ENCODE assay signal across 15 cellular contexts in the genomic region with DNA sequence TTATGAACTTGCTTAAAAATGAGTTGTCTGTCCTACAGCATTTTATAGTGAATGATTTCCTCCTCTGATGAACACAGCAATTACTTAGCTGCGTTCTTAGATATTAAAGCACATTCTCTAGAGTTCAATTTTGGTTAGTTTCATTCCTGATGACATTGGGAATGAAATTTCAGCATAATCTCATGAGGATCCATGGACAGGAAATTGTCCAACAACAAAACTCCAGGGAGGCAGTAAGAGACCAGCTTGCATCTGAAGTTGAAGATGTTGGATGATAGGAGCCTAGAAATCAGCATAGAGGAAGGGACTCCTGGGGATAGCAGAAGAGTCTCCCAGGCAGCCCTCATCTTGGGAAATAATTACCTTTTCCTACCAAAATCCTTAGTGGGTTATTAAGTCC.
DNase-seq lines count a peak whose midpoint lies in the region; ATAC-seq, FAIRE-seq and TF ChIP-seq lines count a peak whose summit lies in the region.
"Had no signal": no experiment of that assay in that cellular context is flagged by ENCODE, and none has a peak within 500 bp of the region (broad histone marks: within the 10 kb centered on the region; RNA-seq: fewer than 3 reads in every experiment).

No MANE protein-coding gene starts in this region.

- no peak for DNase-seq in activated CD4-positive, alpha-beta T cell treated with anti-CD3 and anti-CD28 coated beads for 36 hours
- no peak for DNase-seq in activated CD4-positive, alpha-beta T cell treated with anti-CD3 and anti-CD28 coated beads for 48 hours
- peak; percentile 31 for DNase-seq in GM04503 (ENCODE audit: low read depth)
- no peak for DNase-seq in natural killer cell
- no peak for DNase-seq in H54 (ENCODE audit: insufficient read length, low spot score)
- DNase-seq: activated CD8-positive, alpha-beta memory T cell treated with anti-CD3 and anti-CD28 coated beads, Interleukin-2, amount 50 U/mL, for 4 hours; adrenal gland; caudate nucleus; effector memory CD4-positive, alpha-beta T cell; H9; NCI-H1694 treated with DMSO at 0.1 percent for 48 hours; stimulated activated CD4-positive, alpha-beta T cell treated with anti-CD3 and anti-CD28 coated beads, Interleukin-4, amount 100 ng/mL, for 4 hours had no signal

- TF ChIP-seq POLR2A in H54 (IDR thresholded peaks at IDR 0.05; ENCODE audit: low read depth, low read length) = no peak

- H3K4me3 Mint-ChIP-seq in activated CD4-positive, alpha-beta T cell treated with anti-CD3 and anti-CD28 coated beads for 36 hours = no peak overlapping the region
- H3K4me3 Mint-ChIP-seq in activated T-helper 17 cell treated with anti-CD3 and anti-CD28 coated beads, Interleukin-2, amount 50 U/mL, for 72 hours = peak overlapping the region; percentile 69
- H3K4me3 Mint-ChIP-seq in natural killer cell = no peak overlapping the region
- H3K4me3 Mint-ChIP-seq: H9 had no signal

- peak overlapping the region; percentile 89 for H3K27ac Mint-ChIP-seq in activated CD4-positive, alpha-beta T cell treated with anti-CD3 and anti-CD28 coated beads for 36 hours
- peak overlapping the region; percentile 97 for H3K27ac Mint-ChIP-seq in activated T-helper 17 cell treated with anti-CD3 and anti-CD28 coated beads, Interleukin-2, amount 50 U/mL, for 72 hours
- peak overlapping the region; percentile 87 to 89 for H3K27ac Mint-ChIP-seq in natural killer cell
- H3K27ac Mint-ChIP-seq: H9 had no signal

- POLR2A ChIA-PET in activated CD4-positive, alpha-beta T cell treated with anti-CD3 and anti-CD28 coated beads for 36 hours (lab: Charles Lee) = interaction anchor here (0.8 to 1.4 kb wide), 2 partner anchors 15 to 117 kb away, joined by 3 read pairs; no protein-coding TSS in a partner anchor

- ATAC-seq in activated CD4-positive, alpha-beta T cell treated with anti-CD3 and anti-CD28 coated beads for 36 hours = no peak
- no peak for ATAC-seq in activated T-helper 17 cell treated with anti-CD3 and anti-CD28 coated beads, Interleukin-2, amount 50 U/mL, for 72 hours (replicated peaks)
- ATAC-seq in natural killer cell (no peak), HG03354 (IDR thresholded peaks at IDR 0.05; ENCODE audit: poor library complexity, severe bottlenecking, unreplicated experiment) (no peak), GM19035 (IDR thresholded peaks at IDR 0.05; ENCODE audit: unreplicated experiment) (no peak)

- H3K27me3 Mint-ChIP-seq in activated CD4-positive, alpha-beta T cell treated with anti-CD3 and anti-CD28 coated beads for 36 hours = no peaks in the 10 kb centered on the region
- no peaks in the 10 kb centered on the region for H3K27me3 Mint-ChIP-seq in activated T-helper 17 cell treated with anti-CD3 and anti-CD28 coated beads, Interleukin-2, amount 50 U/mL, for 72 hours
- H3K27me3 Mint-ChIP-seq in natural killer cell (ENCODE audit: low read depth in 2 of 2) = no peaks in the 10 kb centered on the region

- H3K9me3 Mint-ChIP-seq in activated CD4-positive, alpha-beta T cell treated with anti-CD3 and anti-CD28 coated beads for 36 hours (ENCODE audit: low read depth) = peaks cover 2% of the 10 kb centered on the region
- H3K9me3 Mint-ChIP-seq in activated T-helper 17 cell treated with anti-CD3 and anti-CD28 coated beads, Interleukin-2, amount 50 U/mL, for 72 hours = no peaks in the 10 kb centered on the region
- H3K9me3 Mint-ChIP-seq in natural killer cell = no peaks in the 10 kb centered on the region

- CTCF ChIA-PET in activated CD4-positive, alpha-beta T cell treated with anti-CD3 and anti-CD28 coated beads for 36 hours (lab: Charles Lee) = interaction anchor here (0.6 to 1.5 kb wide), 5 partner anchors 11 to 334 kb away, joined by 3 to 6 read pairs (median 4); no protein-coding TSS in a partner anchor

- peaks cover 40% of the 10 kb centered on the region for H3K4me1 Mint-ChIP-seq in activated CD4-positive, alpha-beta T cell treated with anti-CD3 and anti-CD28 coated beads for 36 hours
- peaks cover 42% of the 10 kb centered on the region for H3K4me1 Mint-ChIP-seq in activated T-helper 17 cell treated with anti-CD3 and anti-CD28 coated beads, Interleukin-2, amount 50 U/mL, for 72 hours
- H3K4me1 Mint-ChIP-seq in natural killer cell = peaks cover 35 to 40% of the 10 kb centered on the region in 2 donors

- TF ChIP-seq CTCF in natural killer cell (IDR thresholded peaks at IDR 0.05) = no peak

- H3K36me3 Mint-ChIP-seq in activated CD4-positive, alpha-beta T cell treated with anti-CD3 and anti-CD28 coated beads for 36 hours (ENCODE audit: low read depth) = peaks cover 10% of the 10 kb centered on the region
- H3K36me3 Mint-ChIP-seq in activated T-helper 17 cell treated with anti-CD3 and anti-CD28 coated beads, Interleukin-2, amount 50 U/mL, for 72 hours (ENCODE audit: low read depth) = peaks cover 13% of the 10 kb centered on the region
- no peaks in the 10 kb centered on the region for H3K36me3 Mint-ChIP-seq in natural killer cell

- no peak for FAIRE-seq in H54 (lab: Jason Lieb, UNC)

- intact Hi-C loops in activated CD4-positive, alpha-beta T cell treated with anti-CD3 and anti-CD28 coated beads for 36 hours (cut with DNase I, micrococcal nuclease) = loop anchor here (2.0 to 5.0 kb wide), 2 partner anchors 117 to 130 kb away; a partner anchor contains a TSS
- intact Hi-C loops in natural killer cell (cut with micrococcal nuclease) = loop anchor here (5.0 kb wide), 3 partner anchors 35 to 115 kb away; no protein-coding TSS in a partner anchor
